26 cellular contexts compared by ENCODE assay signal in genomic region chr7:113794573-113794972, GRCh38.
"Had no signal": no experiment of that assay in that cellular context is flagged by ENCODE, and none has a peak within 500 bp of the region (broad histone marks: within the 10 kb centered on the region; RNA-seq: fewer than 3 reads in every experiment).

No MANE protein-coding gene starts in this region.

- H3K27me3 ChIP-seq: colonic mucosa, dorsolateral prefrontal cortex, esophagus muscularis mucosa, esophagus squamous epithelium, foreskin keratinocyte, gastrocnemius medialis, gastroesophageal sphincter, heart left ventricle, heart right ventricle had no signal

- H3K4me1 ChIP-seq: colonic mucosa, esophagus muscularis mucosa, esophagus squamous epithelium, gastroesophageal sphincter had no signal

- H3K27ac Mint-ChIP-seq: dendritic cell treated with granulocyte-macrophage colony-stimulating factor and Interleukin-4, amounts not matched to agents 40 ng/mL and 50 ng/mL, for 4 days; effector memory CD8-positive, alpha-beta T cell; endodermal cell had no signal

- H3K27me3 Mint-ChIP-seq: dendritic cell treated with granulocyte-macrophage colony-stimulating factor and Interleukin-4, amounts not matched to agents 40 ng/mL and 50 ng/mL, for 4 days; effector memory CD8-positive, alpha-beta T cell had no signal

- H3K4me3 ChIP-seq: colonic mucosa, coronary artery, dorsolateral prefrontal cortex, esophagus muscularis mucosa, esophagus squamous epithelium, gastrocnemius medialis, gastroesophageal sphincter, heart left ventricle, heart right ventricle had no signal

- H3K9me3 Mint-ChIP-seq: endodermal cell had no signal

- H3K36me3 ChIP-seq: colonic mucosa, esophagus muscularis mucosa, esophagus squamous epithelium, gastrocnemius medialis, gastroesophageal sphincter, heart left ventricle, heart right ventricle had no signal

- H3K27ac ChIP-seq: colonic mucosa, coronary artery, dorsolateral prefrontal cortex, epithelial cell of prostate, esophagus muscularis mucosa, esophagus squamous epithelium, foreskin keratinocyte, gastrocnemius medialis, gastroesophageal sphincter, heart left ventricle, heart right ventricle had no signal

- FAIRE-seq: endothelial cell of umbilical vein had no signal

- ATAC-seq: effector memory CD8-positive, alpha-beta T cell; esophagus mucosa; foreskin keratinocyte; gastrocnemius medialis; gastroesophageal sphincter; heart left ventricle; heart right ventricle had no signal

- H3K4me3 Mint-ChIP-seq: dendritic cell treated with granulocyte-macrophage colony-stimulating factor and Interleukin-4, amounts not matched to agents 40 ng/mL and 50 ng/mL, for 4 days; effector memory CD8-positive, alpha-beta T cell; endodermal cell had no signal

- H3K9me3 ChIP-seq: colonic mucosa, esophagus muscularis mucosa, esophagus squamous epithelium, gastrocnemius medialis, gastroesophageal sphincter, heart right ventricle had no signal

- DNase-seq: colonic mucosa; cortex of kidney; dermis blood vessel endothelial cell; dorsolateral prefrontal cortex; effector CD4-positive, alpha-beta T cell; effector CD8-positive, alpha-beta T cell; effector memory CD4-positive, alpha-beta T cell; effector memory CD8-positive, alpha-beta T cell; endodermal cell; erythroblast; esophagus squamous epithelium; foreskin fibroblast; foreskin keratinocyte; foreskin melanocyte; gastrocnemius medialis; glutamatergic neuron; head of caudate nucleus; heart left ventricle; heart right ventricle had no signal
